Comparison of ENCODE assay signal across 18 cellular contexts in genomic region chr2:107001081-107001480, GRCh38.
"Had no signal": no experiment of that assay in that cellular context is flagged by ENCODE, and none has a peak within 500 bp of the region (broad histone marks: within the 10 kb centered on the region; RNA-seq: fewer than 3 reads in every experiment).

No MANE protein-coding gene starts in this region.

- H3K27me3 ChIP-seq: heart left ventricle, suprapubic skin, thyroid gland had no signal

- H3K36me3 ChIP-seq: heart left ventricle, suprapubic skin, thyroid gland had no signal

- H3K9me3 ChIP-seq: heart left ventricle, suprapubic skin, thyroid gland had no signal

- ATAC-seq: heart left ventricle; left lobe of liver; naive thymus-derived CD4-positive, alpha-beta T cell; stimulated activated effector memory CD8-positive, alpha-beta T cell treated with anti-CD3 and anti-CD28 coated beads, Interleukin-12 subunit alpha, Interleukin-12 subunit beta, amount 100 ng/mL, for 72 hours; stimulated activated naive CD8-positive, alpha-beta T cell treated with anti-CD3 and anti-CD28 coated beads, Interleukin-15, Interleukin-2, amounts not matched to agents 100 U/mL and 50 U/mL, for 24 hours had no signal

- H3K27ac ChIP-seq: coronary artery, heart left ventricle, suprapubic skin, thyroid gland had no signal

- DNase-seq: effector CD4-positive, alpha-beta T cell; endodermal cell; erythroblast; heart left ventricle; hippocampal formation; mammary epithelial cell; naive thymus-derived CD4-positive, alpha-beta T cell; nephron progenitor cell; posterior cingulate gyrus; small intestine; stimulated activated CD4-positive, alpha-beta T cell treated with anti-CD3 and anti-CD28 coated beads, Interleukin-2, amount 100 ng/mL, for 48 hours; stimulated activated CD8-positive, alpha-beta memory T cell treated with anti-CD3 and anti-CD28 coated beads, Interleukin-4, amount 100 ng/mL, for 48 hours; stimulated activated naive CD8-positive, alpha-beta T cell treated with anti-CD3 and anti-CD28 coated beads, Interleukin-15, Interleukin-2, amounts not matched to agents 100 U/mL and 50 U/mL, for 24 hours; thyroid gland had no signal

- H3K4me3 ChIP-seq: coronary artery, heart left ventricle, suprapubic skin, thyroid gland had no signal
